In genomic region chr17:29039764-29040598, GRCh38 we compare ENCODE assay signal across 14 cellular contexts. TPM values are rescaled to one million over a fixed set of nuclear protein-coding genes. Genes with fewer than 3 reads are reported as not detected.
DNase-seq lines count a peak whose midpoint lies in the region; ATAC-seq and TF ChIP-seq lines count a peak whose summit lies in the region.
"Had no signal": no experiment of that assay in that cellular context is flagged by ENCODE, and none has a peak within 500 bp of the region (broad histone marks: within the 10 kb centered on the region; RNA-seq: fewer than 3 reads in every experiment).

No MANE protein-coding gene starts in this region.

- DNase-seq in NCI-H2171 treated with DMSO at 0.1 percent for 48 hours (lab: John Stamatoyannopoulos, UW) (peak; percentile 58), NCI-H2171 (lab: John Stamatoyannopoulos, UW) (no peak), WERI-Rb-1 (peak; percentile 21), stromal cell of bone marrow (ENCODE audit: low read depth) (peak; percentile 88), iPS-NIHi11 (ENCODE audit: low spot score) (no peak), retina (no peak)
- no peak for DNase-seq in activated T-helper 2 cell treated with anti-CD3 and anti-CD28 coated beads, Interferon-gamma antibody, Interleukin-2, Interleukin-4, amounts not matched to agents 10 μg/mL and 5 μg/mL and 100 μg/mL, durations not matched to agents 14 hours and 24 hours and 36 hours (ENCODE audit: low spot score)
- DNase-seq: 8988T; activated gamma-delta T cell treated with Interleukin-2 at 50 U/mL for 16 hours; effector memory CD8-positive, alpha-beta T cell; NCI-H510A; stimulated activated CD4-positive, alpha-beta T cell treated with anti-CD3 and anti-CD28 coated beads, Interleukin-2, amount 100 ng/mL, for 24 hours had no signal

- WGBS in gastroesophageal sphincter (ENCODE audit: low coverage in 1 of 2), 2 donors, result 23 to 27% methylated on average over 2 to 3 of the region's 13 CpGs

- H3K36me3 ChIP-seq in WERI-Rb-1 (no peaks in the 10 kb centered on the region), gastroesophageal sphincter (no peaks in the 10 kb centered on the region)
- H3K36me3 ChIP-seq: thyroid gland had no signal

- H3K4me3 Mint-ChIP-seq in activated T-helper 2 cell treated with anti-CD3 and anti-CD28 coated beads, Interferon-gamma antibody, Interleukin-2, Interleukin-4, amounts not matched to agents 10 μg/mL and 5 μg/mL and 100 μg/mL, durations not matched to agents 14 hours and 24 hours and 36 hours (ENCODE audit: low read depth), result no peak overlapping the region
- H3K4me3 Mint-ChIP-seq: effector memory CD8-positive, alpha-beta T cell had no signal

- H3K9me3 ChIP-seq in WERI-Rb-1 (ENCODE audit: severe bottlenecking) (peaks cover 4% of the 10 kb centered on the region), gastroesophageal sphincter (peaks cover 0 to 9% (median 0%) of the 10 kb centered on the region in 3 donors)
- H3K9me3 ChIP-seq: thyroid gland had no signal

- H3K4me3 ChIP-seq in WERI-Rb-1 (ENCODE audit: low read depth, low read length) (no peak overlapping the region), gastroesophageal sphincter (no peak overlapping the region)
- H3K4me3 ChIP-seq: thyroid gland had no signal

- no peaks in the 10 kb centered on the region for H3K36me3 Mint-ChIP-seq in activated T-helper 2 cell treated with anti-CD3 and anti-CD28 coated beads, Interferon-gamma antibody, Interleukin-2, Interleukin-4, amounts not matched to agents 10 μg/mL and 5 μg/mL and 100 μg/mL, durations not matched to agents 14 hours and 24 hours and 36 hours (ENCODE audit: low read depth)

- TF ChIP-seq CTCF in WERI-Rb-1 (IDR thresholded peaks at IDR 0.05; ENCODE audit: low read depth, low read length) (no peak), gastroesophageal sphincter (IDR thresholded peaks at IDR 0.05) (no peak)

- H3K27me3 ChIP-seq in WERI-Rb-1 (ENCODE audit: insufficient read depth, low read depth, severe bottlenecking) (no peaks in the 10 kb centered on the region), gastroesophageal sphincter (peaks cover 7% of the 10 kb centered on the region)
- H3K27me3 ChIP-seq: thyroid gland had no signal

- no peak overlapping the region for H3K27ac Mint-ChIP-seq in activated T-helper 2 cell treated with anti-CD3 and anti-CD28 coated beads, Interferon-gamma antibody, Interleukin-2, Interleukin-4, amounts not matched to agents 10 μg/mL and 5 μg/mL and 100 μg/mL, durations not matched to agents 14 hours and 24 hours and 36 hours
- H3K27ac Mint-ChIP-seq: effector memory CD8-positive, alpha-beta T cell had no signal

- no peak for TF ChIP-seq POLR2A in gastroesophageal sphincter (IDR thresholded peaks at IDR 0.05)

- intact Hi-C loops in activated T-helper 2 cell treated with anti-CD3 and anti-CD28 coated beads, Interferon-gamma antibody, Interleukin-2, Interleukin-4, amounts not matched to agents 10 μg/mL and 5 μg/mL and 100 μg/mL, durations not matched to agents 14 hours and 24 hours and 36 hours (cut with micrococcal nuclease), result no loop called here

- peaks cover 3% of the 10 kb centered on the region for H3K9me3 Mint-ChIP-seq in activated T-helper 2 cell treated with anti-CD3 and anti-CD28 coated beads, Interferon-gamma antibody, Interleukin-2, Interleukin-4, amounts not matched to agents 10 μg/mL and 5 μg/mL and 100 μg/mL, durations not matched to agents 14 hours and 24 hours and 36 hours
- H3K9me3 Mint-ChIP-seq: effector memory CD8-positive, alpha-beta T cell had no signal

- peak; percentile 65 for ATAC-seq in gastroesophageal sphincter
- ATAC-seq: effector memory CD8-positive, alpha-beta T cell had no signal

- H3K27ac ChIP-seq in WERI-Rb-1 (no peak overlapping the region), gastroesophageal sphincter (no peak overlapping the region)
- H3K27ac ChIP-seq: thyroid gland had no signal

- H3K27me3 Mint-ChIP-seq in activated T-helper 2 cell treated with anti-CD3 and anti-CD28 coated beads, Interferon-gamma antibody, Interleukin-2, Interleukin-4, amounts not matched to agents 10 μg/mL and 5 μg/mL and 100 μg/mL, durations not matched to agents 14 hours and 24 hours and 36 hours (ENCODE audit: low read depth), result peaks cover 6% of the 10 kb centered on the region

- no peak for TF ChIP-seq EP300 in gastroesophageal sphincter (IDR thresholded peaks at IDR 0.05)

- H3K4me1 Mint-ChIP-seq in activated T-helper 2 cell treated with anti-CD3 and anti-CD28 coated beads, Interferon-gamma antibody, Interleukin-2, Interleukin-4, amounts not matched to agents 10 μg/mL and 5 μg/mL and 100 μg/mL, durations not matched to agents 14 hours and 24 hours and 36 hours (ENCODE audit: low read depth), result peaks cover 3% of the 10 kb centered on the region

- peaks cover 0 to 3% (median 0%) of the 10 kb centered on the region in 3 donors for H3K4me1 ChIP-seq in gastroesophageal sphincter

RNA-seq across cellular contexts. Expression of gene PIPOX, which starts 3.0 kb away (rescaled TPM):
- total RNA-seq in gastroesophageal sphincter, result 10 to 100 TPM in 1 of 4 donors, 1 to 10 TPM in 2, under 1 TPM in 1; 0.52 to 11.2 (median 6.7) TPM
- total RNA-seq in activated T-helper 2 cell treated with anti-CD3 and anti-CD28 coated beads, Interferon-gamma antibody, Interleukin-2, Interleukin-4, amounts not matched to agents 10 μg/mL and 5 μg/mL and 100 μg/mL, durations not matched to agents 14 hours and 24 hours and 36 hours, result 2.0 and 2.8 TPM in 2 replicates

RNA-seq across cellular contexts. Expression of gene SEZ6, which starts 34.1 kb away (rescaled TPM):
- under 1 TPM in 1 of 4 donors, not detected in 3; 0.13 TPM for total RNA-seq in gastroesophageal sphincter
- not detected in 2 replicates for total RNA-seq in activated T-helper 2 cell treated with anti-CD3 and anti-CD28 coated beads, Interferon-gamma antibody, Interleukin-2, Interleukin-4, amounts not matched to agents 10 μg/mL and 5 μg/mL and 100 μg/mL, durations not matched to agents 14 hours and 24 hours and 36 hours
- total RNA-seq: thyroid gland had no signal

Comparison
In these comparisons a context has a peak if more than half of its experiments do, and no peak if none do; other contexts are left out.
1. DNase-seq: peak in NCI-H2171 treated with DMSO at 0.1 percent for 48 hours (single experiment), WERI-Rb-1 (single experiment) and stromal cell of bone marrow (single experiment); none in NCI-H2171 (single experiment), activated T-helper 2 cell treated with anti-CD3 and anti-CD28 coated beads, Interferon-gamma antibody, Interleukin-2, Interleukin-4, amounts not matched to agents 10 μg/mL and 5 μg/mL and 100 μg/mL, durations not matched to agents 14 hours and 24 hours and 36 hours (single experiment), iPS-NIHi11 (single experiment) and retina (single experiment).